In the genomic region with DNA sequence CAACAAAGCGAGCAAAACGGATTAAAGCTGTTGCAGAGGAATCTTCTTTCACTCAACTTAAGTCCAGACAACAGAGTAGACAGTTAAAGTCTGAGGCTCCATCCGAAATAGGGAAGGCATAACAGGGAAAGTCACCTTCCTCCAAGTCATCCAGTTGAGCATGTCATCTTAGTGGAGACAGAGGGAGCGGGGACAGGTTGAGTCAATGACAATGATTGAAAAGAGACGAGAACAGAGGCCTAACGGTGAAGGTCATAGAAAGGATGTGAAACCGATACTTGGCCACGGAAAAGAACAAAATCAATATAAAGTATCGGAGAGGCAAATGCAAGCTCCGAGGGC, we compare ENCODE assay signal across 1 cellular context.
TF ChIP-seq lines count a peak whose summit lies in the region.

No MANE protein-coding gene starts in this region.

TF ChIP-seq in IMR-90, 13 proteins besides CTCF, POLR2A, EP300 and RAD21:
- TF ChIP-seq CEBPB (IDR thresholded peaks at IDR 0.05; ENCODE audit: low read depth, low read length) (no peak), SMC3 (IDR thresholded peaks at IDR 0.05; ENCODE audit: low read depth, low read length) (no peak), USF2 (IDR thresholded peaks at IDR 0.05; ENCODE audit: low read depth, low read length) (no peak), CHD1 (IDR thresholded peaks at IDR 0.05; ENCODE audit: low read depth, low read length) (no peak), MAFK (IDR thresholded peaks at IDR 0.05; ENCODE audit: low read depth, low read length) (no peak), NFE2L2 (IDR thresholded peaks at IDR 0.05; ENCODE audit: low read depth, low read length) (no peak), MAZ (IDR thresholded peaks at IDR 0.05; ENCODE audit: borderline replicate concordance, low read depth, low read length) (no peak), RCOR1 (IDR thresholded peaks at IDR 0.05; ENCODE audit: insufficient replicate concordance, low read length) (no peak), FOS (IDR thresholded peaks at IDR 0.05; ENCODE audit: low read depth, low read length) (no peak), MXI1 (IDR thresholded peaks at IDR 0.05; ENCODE audit: borderline replicate concordance, low read depth, low read length) (no peak), RFX5 (IDR thresholded peaks at IDR 0.05; ENCODE audit: low read depth, low read length) (no peak), BHLHE40 (IDR thresholded peaks at IDR 0.05; ENCODE audit: low read depth, low read length) (no peak)
- TF ChIP-seq, protein P1, sequence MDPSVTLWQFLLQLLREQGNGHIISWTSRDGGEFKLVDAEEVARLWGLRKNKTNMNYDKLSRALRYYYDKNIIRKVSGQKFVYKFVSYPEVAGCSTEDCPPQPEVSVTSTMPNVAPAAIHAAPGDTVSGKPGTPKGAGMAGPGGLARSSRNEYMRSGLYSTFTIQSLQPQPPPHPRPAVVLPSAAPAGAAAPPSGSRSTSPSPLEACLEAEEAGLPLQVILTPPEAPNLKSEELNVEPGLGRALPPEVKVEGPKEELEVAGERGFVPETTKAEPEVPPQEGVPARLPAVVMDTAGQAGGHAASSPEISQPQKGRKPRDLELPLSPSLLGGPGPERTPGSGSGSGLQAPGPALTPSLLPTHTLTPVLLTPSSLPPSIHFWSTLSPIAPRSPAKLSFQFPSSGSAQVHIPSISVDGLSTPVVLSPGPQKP (IDR thresholded peaks at IDR 0.05; ENCODE audit: borderline replicate concordance, low read depth, low read length): no peak
